Comparison of ENCODE assay signal across 22 cellular contexts in genomic region chr9:114008667-114009410, GRCh38.
DNase-seq lines count a peak whose midpoint lies in the region; ATAC-seq and TF ChIP-seq lines count a peak whose summit lies in the region.
"Had no signal": no experiment of that assay in that cellular context is flagged by ENCODE, and none has a peak within 500 bp of the region (broad histone marks: within the 10 kb centered on the region; RNA-seq: fewer than 3 reads in every experiment).

No MANE protein-coding gene starts in this region.

- H3K27ac ChIP-seq in H9 (ENCODE audit: insufficient read length, low read depth, low read length), result no peak overlapping the region
- H3K27ac ChIP-seq in trophoblast cell (ENCODE audit: low read depth, low read length), result no peak overlapping the region
- H3K27ac ChIP-seq: epithelial cell of prostate, foreskin keratinocyte, SK-N-MC had no signal

- H3K36me3 ChIP-seq in trophoblast cell (ENCODE audit: control insufficient read depth in 1 of 2, insufficient read depth in 2 of 2, low read length in 2 of 2), result peaks cover 7 to 9% of the 10 kb centered on the region in 2 experiments

- CTCF ChIA-PET in activated naive CD4-positive, alpha-beta T cell treated with anti-CD3 and anti-CD28 coated beads, Interleukin-2, amount 10 ng/mL, durations not matched to agents 7 days and 5 days (lab: Charles Lee), result no interaction called here

- no peak for TF ChIP-seq CTCF in H9 (conservative IDR thresholded peaks at IDR 0.05)

- no peak overlapping the region for H2AK5ac ChIP-seq in H9 (ENCODE audit: insufficient read length, low read length)
- no peak overlapping the region for H2AK5ac ChIP-seq in trophoblast cell (ENCODE audit: low read length)

- no peaks in the 10 kb centered on the region for H3K79me2 ChIP-seq in H9 (ENCODE audit: insufficient read depth, low read length)
- H3K79me2 ChIP-seq in trophoblast cell (ENCODE audit: control insufficient read depth, insufficient read depth, low read length, poor library complexity), result no peaks in the 10 kb centered on the region

- H3K9me3 ChIP-seq in H9 (ENCODE audit: control insufficient read depth, low read depth, low read length) (no peaks in the 10 kb centered on the region), trophoblast cell (ENCODE audit: insufficient read depth, low read depth, low read length) (peaks cover 10% of the 10 kb centered on the region)

- no peaks in the 10 kb centered on the region for H3K27me3 Mint-ChIP-seq in H9 (ENCODE audit: low read depth)
- H3K27me3 Mint-ChIP-seq in activated naive CD4-positive, alpha-beta T cell treated with anti-CD3 and anti-CD28 coated beads, Interleukin-2, amount 10 ng/mL, durations not matched to agents 7 days and 5 days, result no peaks in the 10 kb centered on the region
- H3K27me3 Mint-ChIP-seq: activated CD4-positive, alpha-beta T cell treated with anti-CD3 and anti-CD28 coated beads for 36 hours had no signal

- H3K14ac ChIP-seq in H9 (ENCODE audit: insufficient read depth, low read length), result no peak overlapping the region; the same call in 1 of the 2 replicates
- H3K14ac ChIP-seq in trophoblast cell (ENCODE audit: low read length), result no peak overlapping the region

- H2BK5ac ChIP-seq in H9 (ENCODE audit: insufficient read length, low read length) (no peak overlapping the region), trophoblast cell (ENCODE audit: low read depth, low read length, poor library complexity) (no peak overlapping the region)

- H3K27ac Mint-ChIP-seq in H9, result no peak overlapping the region; a peak in 2 of 7 replicates
- no peak overlapping the region for H3K27ac Mint-ChIP-seq in activated naive CD4-positive, alpha-beta T cell treated with anti-CD3 and anti-CD28 coated beads, Interleukin-2, amount 10 ng/mL, durations not matched to agents 7 days and 5 days
- H3K27ac Mint-ChIP-seq: activated CD4-positive, alpha-beta T cell treated with anti-CD3 and anti-CD28 coated beads for 36 hours; activated naive CD4-positive, alpha-beta T cell treated with anti-CD3 and anti-CD28 coated beads for 36 hours; dendritic cell treated with granulocyte-macrophage colony-stimulating factor and Interleukin-4, amounts not matched to agents 40 ng/mL and 50 ng/mL, for 4 days; memory B cell; nephron; T-helper 2 cell treated with Interferon-gamma antibody and Interleukin-4, amounts not matched to agents 5 μg/mL and 100 μg/mL, for 36 hours had no signal

- H3K9me3 Mint-ChIP-seq in H9, result no peaks in the 10 kb centered on the region; a peak in 1 of 5 replicates
- H3K9me3 Mint-ChIP-seq in activated naive CD4-positive, alpha-beta T cell treated with anti-CD3 and anti-CD28 coated beads, Interleukin-2, amount 10 ng/mL, durations not matched to agents 7 days and 5 days, result no peaks in the 10 kb centered on the region
- H3K9me3 Mint-ChIP-seq: dendritic cell treated with granulocyte-macrophage colony-stimulating factor and Interleukin-4, amounts not matched to agents 40 ng/mL and 50 ng/mL, for 4 days; T-helper 2 cell treated with Interferon-gamma antibody and Interleukin-4, amounts not matched to agents 5 μg/mL and 100 μg/mL, for 36 hours had no signal

- no peak overlapping the region for H3K4me3 Mint-ChIP-seq in H9
- no peak overlapping the region for H3K4me3 Mint-ChIP-seq in activated naive CD4-positive, alpha-beta T cell treated with anti-CD3 and anti-CD28 coated beads, Interleukin-2, amount 10 ng/mL, durations not matched to agents 7 days and 5 days
- H3K4me3 Mint-ChIP-seq: activated CD4-positive, alpha-beta T cell treated with anti-CD3 and anti-CD28 coated beads for 36 hours; activated naive CD4-positive, alpha-beta T cell treated with anti-CD3 and anti-CD28 coated beads for 36 hours; dendritic cell treated with granulocyte-macrophage colony-stimulating factor and Interleukin-4, amounts not matched to agents 40 ng/mL and 50 ng/mL, for 4 days; memory B cell; nephron; T-helper 2 cell treated with Interferon-gamma antibody and Interleukin-4, amounts not matched to agents 5 μg/mL and 100 μg/mL, for 36 hours had no signal

- WGBS in H9 (ENCODE audit: extremely low coverage, insufficient read length, low lambda C conversion rate), result no CpG with 5 or more reads among the region's 9 CpGs
- WGBS in trophoblast cell (ENCODE audit: extremely low coverage, insufficient coverage, insufficient read length), result no CpG with 5 or more reads among the region's 9 CpGs

- H3K56ac ChIP-seq in H9 (ENCODE audit: insufficient read length, low read depth, low read length), result no peak overlapping the region

- no peak overlapping the region for H2AFZ ChIP-seq in H9 (ENCODE audit: low read length)
- no peak overlapping the region for H2AFZ ChIP-seq in trophoblast cell (ENCODE audit: insufficient read depth, low read length, poor library complexity)

- ATAC-seq in GM18867 (IDR thresholded peaks at IDR 0.05; ENCODE audit: unreplicated experiment), result no peak
- ATAC-seq: activated CD4-positive, alpha-beta T cell treated with anti-CD3 and anti-CD28 coated beads for 36 hours; foreskin keratinocyte; HCT116 had no signal

- H4K91ac ChIP-seq in H9 (ENCODE audit: insufficient read length, low read depth, low read length) (no peak overlapping the region), trophoblast cell (ENCODE audit: low read depth, low read length) (no peak overlapping the region)

- no peaks in the 10 kb centered on the region for H3K27me3 ChIP-seq in H9 (ENCODE audit: insufficient read depth, low read length)
- H3K27me3 ChIP-seq in trophoblast cell (ENCODE audit: insufficient read depth, low read length), result no peaks in the 10 kb centered on the region
- H3K27me3 ChIP-seq: foreskin keratinocyte had no signal

- H3K36me3 Mint-ChIP-seq in H9 (ENCODE audit: insufficient read depth in 1 of 3, low read depth in 3 of 3), result peaks cover 23 to 44% (median 30%) of the 10 kb centered on the region in 3 experiments
- H3K36me3 Mint-ChIP-seq in activated naive CD4-positive, alpha-beta T cell treated with anti-CD3 and anti-CD28 coated beads, Interleukin-2, amount 10 ng/mL, durations not matched to agents 7 days and 5 days, result no peaks in the 10 kb centered on the region

- H4K5ac ChIP-seq in H9 (ENCODE audit: insufficient read length, low read depth, low read length), result no peak overlapping the region

- H3K4me2 ChIP-seq in H9 (ENCODE audit: insufficient read depth, insufficient read length, low read length) (no peak overlapping the region), trophoblast cell (ENCODE audit: low read length) (no peak overlapping the region)

- H4K8ac ChIP-seq in H9 (replicated peaks; ENCODE audit: insufficient read length, low read depth, low read length) (no peak overlapping the region), trophoblast cell (ENCODE audit: low read depth, low read length) (no peak overlapping the region)

- H4K12ac ChIP-seq in trophoblast cell (ENCODE audit: low read depth, low read length), result no peak overlapping the region

- H3K79me1 ChIP-seq in H9 (ENCODE audit: insufficient read depth, low read depth, low read length, poor library complexity, severe bottlenecking), result no peaks in the 10 kb centered on the region
- no peaks in the 10 kb centered on the region for H3K79me1 ChIP-seq in trophoblast cell (ENCODE audit: low read length)

- H3K18ac ChIP-seq in H9 (ENCODE audit: insufficient read length, low read depth, low read length), result no peak overlapping the region
- no peak overlapping the region for H3K18ac ChIP-seq in trophoblast cell (ENCODE audit: low read length)

- H3T11ph ChIP-seq in H9 (ENCODE audit: low read length), result no peak overlapping the region

- no peak overlapping the region for H3K4ac ChIP-seq in H9 (ENCODE audit: low read depth, low read length)
- no peak overlapping the region for H3K4ac ChIP-seq in trophoblast cell (ENCODE audit: low read depth, low read length)

- no peak overlapping the region; the same call in 1 of the 2 replicates for H2BK15ac ChIP-seq in H9 (ENCODE audit: low read depth, low read length)

- no peaks in the 10 kb centered on the region for H3K23me2 ChIP-seq in H9 (ENCODE audit: insufficient read length, low read depth, low read length, poor library complexity, severe bottlenecking)

- DNase-seq in 8988T, result peak; percentile 2
- DNase-seq in H9, result peak; percentile 13
- DNase-seq in ecto neural progenitor cell (ENCODE audit: low spot score), result peak; percentile 19
- DNase-seq in trophoblast cell, result no peak
- no peak for DNase-seq in HPDE6-E6E7 (ENCODE audit: extremely low spot score)
- no peak for DNase-seq in pons (ENCODE audit: low spot score)
- no peak for DNase-seq in activated naive CD4-positive, alpha-beta T cell treated with anti-CD3 and anti-CD28 coated beads, Interleukin-2, amount 10 ng/mL, durations not matched to agents 7 days and 5 days
- DNase-seq: activated CD4-positive, alpha-beta T cell treated with anti-CD3 and anti-CD28 coated beads for 36 hours; activated naive CD4-positive, alpha-beta T cell treated with anti-CD3 and anti-CD28 coated beads for 36 hours; foreskin keratinocyte; hypothalamus; NCI-H1694; NCI-H2227 treated with DMSO at 0.1 percent for 48 hours; substantia nigra had no signal

- H3K9ac ChIP-seq in H9 (ENCODE audit: extremely low read depth, insufficient read length, low read length), result no peak overlapping the region
- H3K9ac ChIP-seq in trophoblast cell (ENCODE audit: low read length), result no peak overlapping the region

- H2BK20ac ChIP-seq in H9 (ENCODE audit: low read depth, low read length, poor library complexity, severe bottlenecking), result no peak overlapping the region

- H3K4me1 Mint-ChIP-seq in H9, result peaks cover 14% of the 10 kb centered on the region in 2 experiments
- H3K4me1 Mint-ChIP-seq in activated naive CD4-positive, alpha-beta T cell treated with anti-CD3 and anti-CD28 coated beads, Interleukin-2, amount 10 ng/mL, durations not matched to agents 7 days and 5 days, result no peaks in the 10 kb centered on the region
- H3K4me1 Mint-ChIP-seq: activated CD4-positive, alpha-beta T cell treated with anti-CD3 and anti-CD28 coated beads for 36 hours; memory B cell had no signal

- H2BK12ac ChIP-seq in H9 (ENCODE audit: insufficient read length, low read depth, low read length), result no peak overlapping the region
- H2BK12ac ChIP-seq in trophoblast cell (ENCODE audit: low read length), result no peak overlapping the region

- no peak overlapping the region for H3K23ac ChIP-seq in H9 (ENCODE audit: insufficient read length, low read depth, low read length)
- peak overlapping the region; percentile 34 for H3K23ac ChIP-seq in trophoblast cell (ENCODE audit: low read length)

- H2BK120ac ChIP-seq in H9 (ENCODE audit: low read depth, low read length, poor library complexity, severe bottlenecking) (no peak overlapping the region), trophoblast cell (ENCODE audit: insufficient read depth, low read length, poor library complexity) (no peak overlapping the region)

- no peak overlapping the region for H3K4me3 ChIP-seq in trophoblast cell (ENCODE audit: low read depth, low read length)
- H3K4me3 ChIP-seq: SK-N-MC had no signal

- no peaks in the 10 kb centered on the region for H4K20me1 ChIP-seq in H9 (ENCODE audit: control insufficient read depth, insufficient read depth, insufficient read length)

- H3K4me1 ChIP-seq in H9 (ENCODE audit: insufficient read depth, low read length) (peaks cover 3% of the 10 kb centered on the region; the same call in 1 of the 2 replicates), trophoblast cell (ENCODE audit: control insufficient read depth in 1 of 2, insufficient read depth in 2 of 2, low read length in 2 of 2) (no peaks in the 10 kb centered on the region)
- H3K4me1 ChIP-seq: foreskin keratinocyte had no signal

Comparison
In these comparisons a context has a peak if more than half of its experiments do, and no peak if none do; other contexts are left out.
1. DNase-seq: peak in 8988T (single experiment), H9 (single experiment) and ecto neural progenitor cell (single experiment); none in trophoblast cell (0 of 2), HPDE6-E6E7 (single experiment), pons (single experiment) and activated naive CD4-positive, alpha-beta T cell treated with anti-CD3 and anti-CD28 coated beads, Interleukin-2, amount 10 ng/mL, durations not matched to agents 7 days and 5 days (single experiment).